9 cellular contexts compared by ENCODE assay signal in the genomic region with DNA sequence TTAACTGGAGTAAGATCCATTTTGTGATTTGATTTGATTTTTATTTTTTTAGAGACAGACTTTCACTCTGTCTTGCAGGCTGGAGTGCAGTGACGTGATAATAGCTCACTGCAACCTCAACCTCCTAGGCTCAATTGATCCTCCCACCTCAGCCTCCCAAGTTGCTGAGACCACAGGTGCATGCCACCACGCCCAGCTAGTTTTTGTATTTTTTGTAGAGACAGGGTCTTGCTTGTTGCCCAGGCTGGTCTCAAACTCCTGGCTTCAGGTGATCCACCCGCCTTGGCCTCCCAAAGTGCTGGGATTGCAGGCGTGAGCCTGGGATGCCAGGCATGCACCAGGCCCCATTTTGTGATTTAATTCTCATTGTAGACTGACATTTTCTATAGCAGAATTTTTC. TPM values are rescaled to one million over a fixed set of nuclear protein-coding genes. Genes with fewer than 3 reads are reported as not detected.
DNase-seq lines count a peak whose midpoint lies in the region; ATAC-seq lines count a peak whose summit lies in the region.
"Not testable (repeated sequence)": the region's sequence is repeated elsewhere in the genome, so short reads cannot be mapped to it uniquely, and the experiment has no call there.
"Had no signal": no experiment of that assay in that cellular context is flagged by ENCODE, and none has a peak within 500 bp of the region (broad histone marks: within the 10 kb centered on the region; RNA-seq: fewer than 3 reads in every experiment).

No MANE protein-coding gene starts in this region.

- H3K27me3 Mint-ChIP-seq in CD8-positive, alpha-beta memory T cell; T-helper 2 cell treated with Interferon-gamma antibody and Interleukin-4, amounts not matched to agents 5 μg/mL and 100 μg/mL, for 36 hours (ENCODE audit: low read depth); activated naive CD4-positive, alpha-beta T cell treated with anti-CD3 and anti-CD28 coated beads, Interleukin-2, amount 10 ng/mL, durations not matched to agents 7 days and 5 days; natural killer cell treated with Interleukin-12 subunit alpha and Interleukin-12 subunit beta and Interleukin-15 and Interleukin-18, amount 100 ng/mL, for 72 hours: not testable (repeated sequence)

- H3K4me1 Mint-ChIP-seq in CD8-positive, alpha-beta memory T cell = peaks cover 62 to 96% (median 64%) of the 10 kb centered on the region in 3 donors
- peaks cover 60% of the 10 kb centered on the region for H3K4me1 Mint-ChIP-seq in T-helper 2 cell treated with Interferon-gamma antibody and Interleukin-4, amounts not matched to agents 5 μg/mL and 100 μg/mL, for 36 hours (ENCODE audit: low read depth)
- peaks cover 81% of the 10 kb centered on the region for H3K4me1 Mint-ChIP-seq in activated naive CD4-positive, alpha-beta T cell treated with anti-CD3 and anti-CD28 coated beads, Interleukin-2, amount 10 ng/mL, durations not matched to agents 7 days and 5 days
- peaks cover 35 to 49% of the 10 kb centered on the region in 2 donors for H3K4me1 Mint-ChIP-seq in natural killer cell treated with Interleukin-12 subunit alpha and Interleukin-12 subunit beta and Interleukin-15 and Interleukin-18, amount 100 ng/mL, for 72 hours (ENCODE audit: low read depth in 2 of 2)

- CTCF ChIA-PET in CD8-positive, alpha-beta memory T cell (lab: Charles Lee) = interaction anchor here (1.4 to 7.2 kb wide), 5 partner anchors 14 to 63 kb away, joined by 3 to 62 read pairs (median 15); no protein-coding TSS in a partner anchor
- CTCF ChIA-PET in activated naive CD4-positive, alpha-beta T cell treated with anti-CD3 and anti-CD28 coated beads, Interleukin-2, amount 10 ng/mL, durations not matched to agents 7 days and 5 days (lab: Charles Lee) = interaction anchor here (1.1 to 2.9 kb wide), 2 partner anchors 21 to 29 kb away, joined by 3 to 11 read pairs; no protein-coding TSS in a partner anchor

- H3K4me1 ChIP-seq in CD8-positive, alpha-beta memory T cell (ENCODE audit: insufficient read depth, low read length) = peaks cover 44% of the 10 kb centered on the region

- not testable (repeated sequence) for DNase-seq in CD8-positive, alpha-beta memory T cell; T-helper 2 cell treated with Interferon-gamma antibody and Interleukin-4, amounts not matched to agents 5 μg/mL and 100 μg/mL, for 36 hours (ENCODE audit: low spot score); activated naive CD4-positive, alpha-beta T cell treated with anti-CD3 and anti-CD28 coated beads, Interleukin-2, amount 10 ng/mL, durations not matched to agents 7 days and 5 days; natural killer cell treated with Interleukin-12 subunit alpha and Interleukin-12 subunit beta and Interleukin-15 and Interleukin-18, amount 100 ng/mL, for 72 hours (ENCODE audit: low spot score)

- H3K9me3 ChIP-seq in CD8-positive, alpha-beta memory T cell (ENCODE audit: low read length) = not testable (repeated sequence)

- not testable (repeated sequence) for H3K36me3 ChIP-seq in CD8-positive, alpha-beta memory T cell (ENCODE audit: insufficient read depth, low read length)

- ATAC-seq in GM19035 (IDR thresholded peaks at IDR 0.05; ENCODE audit: unreplicated experiment) (peak; percentile 28), GM21528 (IDR thresholded peaks at IDR 0.05; ENCODE audit: low FRiP score, unreplicated experiment) (peak; percentile 29), HG02885 (IDR thresholded peaks at IDR 0.05; ENCODE audit: poor library complexity, unreplicated experiment) (peak; percentile 23), HG03378 (IDR thresholded peaks at IDR 0.05; ENCODE audit: unreplicated experiment) (peak; percentile 22)
- not testable (repeated sequence) for ATAC-seq in natural killer cell treated with Interleukin-12 subunit alpha and Interleukin-12 subunit beta and Interleukin-15 and Interleukin-18, amount 100 ng/mL, for 72 hours

- H3K9me3 Mint-ChIP-seq in CD8-positive, alpha-beta memory T cell; T-helper 2 cell treated with Interferon-gamma antibody and Interleukin-4, amounts not matched to agents 5 μg/mL and 100 μg/mL, for 36 hours; activated naive CD4-positive, alpha-beta T cell treated with anti-CD3 and anti-CD28 coated beads, Interleukin-2, amount 10 ng/mL, durations not matched to agents 7 days and 5 days; natural killer cell treated with Interleukin-12 subunit alpha and Interleukin-12 subunit beta and Interleukin-15 and Interleukin-18, amount 100 ng/mL, for 72 hours: not testable (repeated sequence)

- H3K4me3 ChIP-seq in CD8-positive, alpha-beta memory T cell (ENCODE audit: low read length) = not testable (repeated sequence)

- POLR2A ChIA-PET in CD8-positive, alpha-beta memory T cell (lab: Charles Lee) = interaction anchor here (0.9 to 2.6 kb wide), 6 partner anchors 9 to 47 kb away, joined by 3 to 8 read pairs (median 3); a partner anchor contains a TSS

- H3K36me3 Mint-ChIP-seq in CD8-positive, alpha-beta memory T cell = peaks cover 4 to 25% (median 15%) of the 10 kb centered on the region in 3 donors
- peaks cover 22% of the 10 kb centered on the region for H3K36me3 Mint-ChIP-seq in T-helper 2 cell treated with Interferon-gamma antibody and Interleukin-4, amounts not matched to agents 5 μg/mL and 100 μg/mL, for 36 hours (ENCODE audit: low read depth)
- peaks cover 22% of the 10 kb centered on the region for H3K36me3 Mint-ChIP-seq in activated naive CD4-positive, alpha-beta T cell treated with anti-CD3 and anti-CD28 coated beads, Interleukin-2, amount 10 ng/mL, durations not matched to agents 7 days and 5 days
- H3K36me3 Mint-ChIP-seq in natural killer cell treated with Interleukin-12 subunit alpha and Interleukin-12 subunit beta and Interleukin-15 and Interleukin-18, amount 100 ng/mL, for 72 hours = not testable (repeated sequence)

- not testable (repeated sequence) for H3K27me3 ChIP-seq in CD8-positive, alpha-beta memory T cell (ENCODE audit: insufficient read depth, low read length, poor library complexity, severe bottlenecking)

- H3K27ac Mint-ChIP-seq in CD8-positive, alpha-beta memory T cell = peak overlapping the region; percentile 82 to 95 (median 89)
- peak overlapping the region; percentile 59 for H3K27ac Mint-ChIP-seq in T-helper 2 cell treated with Interferon-gamma antibody and Interleukin-4, amounts not matched to agents 5 μg/mL and 100 μg/mL, for 36 hours
- peak overlapping the region; percentile 84 for H3K27ac Mint-ChIP-seq in activated naive CD4-positive, alpha-beta T cell treated with anti-CD3 and anti-CD28 coated beads, Interleukin-2, amount 10 ng/mL, durations not matched to agents 7 days and 5 days
- H3K27ac Mint-ChIP-seq in natural killer cell treated with Interleukin-12 subunit alpha and Interleukin-12 subunit beta and Interleukin-15 and Interleukin-18, amount 100 ng/mL, for 72 hours = peak overlapping the region; percentile 51 to 63

- H3K27ac ChIP-seq in CD8-positive, alpha-beta memory T cell (ENCODE audit: low read depth, low read length) = not testable (repeated sequence)

- H3K4me3 Mint-ChIP-seq in CD8-positive, alpha-beta memory T cell = peak overlapping the region in 6 of 7 donors; percentile 29 to 83 (median 64)
- H3K4me3 Mint-ChIP-seq in T-helper 2 cell treated with Interferon-gamma antibody and Interleukin-4, amounts not matched to agents 5 μg/mL and 100 μg/mL, for 36 hours; activated naive CD4-positive, alpha-beta T cell treated with anti-CD3 and anti-CD28 coated beads, Interleukin-2, amount 10 ng/mL, durations not matched to agents 7 days and 5 days: not testable (repeated sequence)
- H3K4me3 Mint-ChIP-seq in natural killer cell treated with Interleukin-12 subunit alpha and Interleukin-12 subunit beta and Interleukin-15 and Interleukin-18, amount 100 ng/mL, for 72 hours = peak overlapping the region; percentile 59

RNA-seq across cellular contexts. Expression of a gene that starts 47.8 kb away (rescaled TPM):
- total RNA-seq in CD8-positive, alpha-beta memory T cell = 10 to 100 TPM; 33.5 to 39.4 TPM
- polyA plus RNA-seq in CD8-positive, alpha-beta memory T cell = 113 TPM
- total RNA-seq in natural killer cell treated with Interleukin-12 subunit alpha and Interleukin-12 subunit beta and Interleukin-15 and Interleukin-18, amount 100 ng/mL, for 72 hours = 10 to 100 TPM; 17.5 to 34.5 TPM
- total RNA-seq: A673 had no signal
